In the genomic region with DNA sequence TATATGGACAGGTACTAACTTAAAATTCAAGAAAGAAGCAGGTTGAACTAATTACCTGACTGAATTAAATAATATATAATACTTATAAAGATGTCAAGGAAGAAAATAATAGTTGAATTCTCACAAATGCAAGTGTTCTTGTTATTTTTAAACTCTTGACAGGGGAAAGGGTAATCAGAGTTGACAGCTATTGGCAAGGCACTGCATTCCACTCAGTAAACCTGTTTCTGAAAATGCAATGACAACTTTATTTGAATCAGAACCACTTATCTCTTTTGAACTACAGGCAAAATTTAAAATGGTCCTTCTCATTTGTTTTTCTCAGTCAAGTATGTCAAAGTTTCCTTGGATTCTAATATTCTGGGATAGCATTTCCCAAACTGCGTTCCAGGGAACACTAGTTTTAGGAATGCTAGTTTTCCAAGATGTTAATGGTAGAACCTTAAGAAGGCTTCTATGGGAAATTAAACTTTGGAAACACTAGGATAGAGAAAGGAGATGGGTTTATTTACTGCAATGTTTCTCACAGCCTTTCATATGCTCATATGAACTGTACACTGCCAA, we compare ENCODE assay signal across 23 cellular contexts.
"Had no signal": no experiment of that assay in that cellular context is flagged by ENCODE, and none has a peak within 500 bp of the region (broad histone marks: within the 10 kb centered on the region; RNA-seq: fewer than 3 reads in every experiment).

No MANE protein-coding gene starts in this region.

- ATAC-seq: activated naive CD4-positive, alpha-beta T cell treated with anti-CD3 and anti-CD28 coated beads, Interleukin-2, amount 50 U/mL, for 72 hours; activated naive CD8-positive, alpha-beta T cell treated with anti-CD3 and anti-CD28 coated beads, Interleukin-2, amount 50 U/mL, for 24 hours; activated T-cell treated with anti-CD3 and anti-CD28 coated beads, Interleukin-2, amount 50 U/mL, for 4 hours; WTC11 had no signal

- H3K27ac ChIP-seq: brain microvascular endothelial cell, SJCRH30 had no signal

- H3K4me3 ChIP-seq: SJCRH30 had no signal

- H3K27me3 ChIP-seq: brain microvascular endothelial cell, SJCRH30 had no signal

- H3K4me1 ChIP-seq: SJCRH30 had no signal

- H3K36me3 ChIP-seq: brain microvascular endothelial cell, SJCRH30 had no signal

- DNase-seq: activated CD4-positive, alpha-beta T cell treated with anti-CD3 and anti-CD28 coated beads for 48 hours; activated CD4-positive, alpha-beta T cell treated with anti-CD3 and anti-CD28 coated beads, Interleukin-2, amount 50 U/mL, for 48 hours; activated CD4-positive, CD25-positive, alpha-beta regulatory T cell treated with anti-CD3 and anti-CD28 coated beads, Interleukin-2, amount 50 U/mL, for 72 hours; activated CD8-positive, alpha-beta memory T cell treated with anti-CD3 and anti-CD28 coated beads for 24 hours; activated effector memory CD4-positive, alpha-beta T cell treated with anti-CD3 and anti-CD28 coated beads, Interleukin-2, amount 50 U/mL, for 16 hours; activated naive CD4-positive, alpha-beta T cell treated with Interleukin-2 at 50 U/mL for 16 hours; activated naive CD8-positive, alpha-beta T cell treated with anti-CD3 and anti-CD28 coated beads, Interleukin-2, amount 50 U/mL, for 24 hours; activated T-cell treated with anti-CD3 and anti-CD28 coated beads, Interleukin-2, amount 50 U/mL, for 4 hours; amygdala; brain microvascular endothelial cell; IMR-90; Kasumi-1; KBM-7; NCI-H1105 treated with DMSO at 0.1 percent for 48 hours; NCI-H1436 treated with DMSO at 0.1 percent for 48 hours; NCI-H187; NCI-H2081; NCI-H446 treated with DMSO at 0.1 percent for 48 hours; NCI-H524 treated with DMSO at 0.1 percent for 48 hours; NCI-H774; SJCRH30 had no signal

- H3K9me3 ChIP-seq: SJCRH30 had no signal
